1 cellular context compared by ENCODE assay signal in the genomic region with DNA sequence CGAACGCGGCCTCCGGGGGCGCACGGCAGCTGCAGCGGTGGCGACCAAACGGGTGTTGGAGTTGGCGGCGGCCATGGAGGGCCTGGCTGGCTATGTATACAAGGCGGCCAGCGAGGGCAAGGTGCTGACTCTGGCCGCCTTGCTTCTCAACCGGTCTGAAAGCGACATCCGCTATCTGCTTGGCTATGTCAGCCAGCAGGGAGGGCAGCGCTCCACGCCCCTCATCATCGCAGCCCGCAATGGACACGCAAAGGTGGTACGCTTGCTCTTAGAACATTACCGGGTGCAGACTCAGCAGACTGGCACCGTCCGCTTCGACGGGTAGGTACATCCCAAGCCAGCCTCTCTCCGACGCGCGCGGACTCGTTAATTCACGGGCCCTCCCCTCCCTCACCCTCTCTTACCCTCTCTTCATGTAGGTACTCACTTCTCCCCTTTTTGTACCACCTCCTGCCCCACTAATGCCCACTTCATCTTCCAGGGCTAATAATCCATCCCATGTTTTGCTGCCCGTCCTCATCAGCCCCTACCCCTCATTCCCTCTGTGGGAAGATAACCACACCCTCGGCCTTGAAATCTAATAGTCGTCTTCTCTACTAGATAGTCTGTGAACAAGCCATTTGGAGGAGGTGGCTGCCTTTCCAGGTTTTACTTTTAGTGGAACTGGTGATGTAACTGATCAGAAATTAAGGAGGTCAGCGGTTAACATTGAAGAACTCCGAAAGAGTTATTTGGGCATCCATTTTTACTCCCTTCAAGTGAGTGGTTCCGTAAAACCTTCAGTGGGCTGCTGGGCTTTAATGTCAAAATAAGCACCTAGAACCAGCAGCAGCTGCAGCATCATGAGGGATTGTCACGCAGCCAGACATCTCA.
TF ChIP-seq lines count a peak whose summit lies in the region.

No MANE protein-coding gene starts in this region.

TF ChIP-seq in A549, 52 proteins besides CTCF, POLR2A, EP300 and RAD21 (continued from another document):
- TF ChIP-seq, protein P1, sequence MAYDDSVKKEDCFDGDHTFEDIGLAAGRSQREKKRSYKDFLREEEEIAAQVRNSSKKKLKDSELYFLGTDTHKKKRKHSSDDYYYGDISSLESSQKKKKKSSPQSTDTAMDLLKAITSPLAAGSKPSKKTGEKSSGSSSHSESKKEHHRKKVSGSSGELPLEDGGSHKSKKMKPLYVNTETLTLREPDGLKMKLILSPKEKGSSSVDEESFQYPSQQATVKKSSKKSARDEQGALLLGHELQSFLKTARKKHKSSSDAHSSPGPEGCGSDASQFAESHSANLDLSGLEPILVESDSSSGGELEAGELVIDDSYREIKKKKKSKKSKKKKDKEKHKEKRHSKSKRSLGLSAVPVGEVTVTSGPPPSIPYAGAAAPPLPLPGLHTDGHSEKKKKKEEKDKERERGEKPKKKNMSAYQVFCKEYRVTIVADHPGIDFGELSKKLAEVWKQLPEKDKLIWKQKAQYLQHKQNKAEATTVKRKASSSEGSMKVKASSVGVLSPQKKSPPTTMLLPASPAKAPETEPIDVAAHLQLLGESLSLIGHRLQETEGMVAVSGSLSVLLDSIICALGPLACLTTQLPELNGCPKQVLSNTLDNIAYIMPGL (CRISPR knock-in tag; IDR thresholded peaks at IDR 0.05; ENCODE audit: borderline replicate concordance), result no peak
